16 cellular contexts compared by ENCODE assay signal in the genomic region with DNA sequence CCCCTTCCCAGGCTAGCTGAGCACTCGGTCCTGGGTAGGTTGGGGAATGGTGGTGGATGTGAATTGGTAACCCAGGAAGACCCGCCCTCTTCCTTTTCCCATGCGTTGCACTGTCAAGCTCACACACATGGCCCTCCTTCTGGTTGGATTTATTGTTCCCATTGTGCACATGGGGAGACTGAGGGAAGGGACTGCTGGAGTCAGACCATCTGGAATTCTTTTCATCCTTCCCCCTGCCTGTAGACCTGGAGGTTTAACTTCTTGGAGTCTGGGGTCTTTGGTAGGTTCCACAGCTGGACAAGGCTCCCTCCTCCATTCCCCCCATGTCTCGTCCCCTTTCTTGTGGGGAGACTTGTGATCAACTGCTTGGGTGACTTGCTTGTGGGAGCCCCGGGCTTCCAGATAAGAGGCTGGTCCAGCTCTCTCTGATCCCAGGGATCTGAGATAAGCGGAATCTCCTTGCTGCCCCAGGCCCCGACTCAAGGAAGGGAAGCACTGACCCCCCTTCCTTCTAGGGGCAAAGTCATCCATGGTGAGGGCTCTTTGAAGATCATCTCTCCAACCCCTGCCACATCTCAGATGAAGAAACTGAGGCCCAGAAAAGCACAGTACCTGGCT. TPM values are rescaled to one million over a fixed set of nuclear protein-coding genes. Genes with fewer than 3 reads are reported as not detected.
DNase-seq lines count a peak whose midpoint lies in the region; ATAC-seq and TF ChIP-seq lines count a peak whose summit lies in the region.
"Had no signal": no experiment of that assay in that cellular context is flagged by ENCODE, and none has a peak within 500 bp of the region (broad histone marks: within the 10 kb centered on the region; RNA-seq: fewer than 3 reads in every experiment).

No MANE protein-coding gene starts in this region.

- H3K36me3 Mint-ChIP-seq in type B pancreatic cell = peaks cover 7% of the 10 kb centered on the region
- H3K36me3 Mint-ChIP-seq: naive thymus-derived CD8-positive, alpha-beta T cell had no signal

- no peak overlapping the region for H3K4ac ChIP-seq in mesendoderm (ENCODE audit: low read depth, low read length)

- H3K9ac ChIP-seq in HUES6 (ENCODE audit: low read length) (peak overlapping the region; percentile 93), colonic mucosa (ENCODE audit: low read depth in 2 of 2, low read length in 2 of 2) (peak overlapping the region in 1 of 2 donors; percentile 88), mesendoderm (ENCODE audit: low read length) (peak overlapping the region; percentile 34)

- H3K4me1 ChIP-seq in HUES6 (ENCODE audit: control insufficient read depth, insufficient read depth, low read length) (peaks cover 67% of the 10 kb centered on the region), colonic mucosa (peaks cover 31% of the 10 kb centered on the region), mesendoderm (ENCODE audit: control insufficient read depth, low read depth, low read length) (peaks cover 44% of the 10 kb centered on the region)

- no peak overlapping the region for H4K8ac ChIP-seq in mesendoderm (ENCODE audit: low read depth, low read length)

- intact Hi-C loops in colonic mucosa (cut with DNase I) = no loop called here

- peaks cover 41% of the 10 kb centered on the region for H3K79me2 ChIP-seq in mesendoderm (ENCODE audit: control insufficient read depth, insufficient read depth, low read length)

- H3K9me3 ChIP-seq in HUES6 (ENCODE audit: control insufficient read depth, insufficient read depth, low read depth, low read length) = no peaks in the 10 kb centered on the region
- H3K9me3 ChIP-seq in colonic mucosa = no peaks in the 10 kb centered on the region
- H3K9me3 ChIP-seq: upper lobe of right lung had no signal

- peak overlapping the region; percentile 67 for H3K56ac ChIP-seq in mesendoderm (ENCODE audit: low read length)

- H3K27ac ChIP-seq in HUES6 (ENCODE audit: low read depth, low read length) (peak overlapping the region; percentile 97; the same call in 1 of the 2 replicates), colonic mucosa (peak overlapping the region; percentile 91), mesendoderm (ENCODE audit: low read depth, low read length) (peak overlapping the region; percentile 77)
- H3K27ac ChIP-seq: HL-60 had no signal

- peak overlapping the region; percentile 100 for H3K27ac Mint-ChIP-seq in type B pancreatic cell
- H3K27ac Mint-ChIP-seq: activated naive CD8-positive, alpha-beta T cell treated with anti-CD3 and anti-CD28 coated beads, Interleukin-2, amount 50 U/mL, for 24 hours had no signal

- H3K4me1 Mint-ChIP-seq in type B pancreatic cell (ENCODE audit: unreplicated experiment) = peaks cover 53% of the 10 kb centered on the region

- no peaks in the 10 kb centered on the region for H3K36me3 ChIP-seq in HUES6 (ENCODE audit: control insufficient read depth, insufficient read depth, low read length)
- H3K36me3 ChIP-seq in colonic mucosa = no peaks in the 10 kb centered on the region
- no peaks in the 10 kb centered on the region for H3K36me3 ChIP-seq in mesendoderm (ENCODE audit: control insufficient read depth, insufficient read depth, low read length)
- H3K36me3 ChIP-seq: upper lobe of right lung had no signal

- peak overlapping the region; percentile 87 for H3K4me3 Mint-ChIP-seq in type B pancreatic cell
- H3K4me3 Mint-ChIP-seq: activated naive CD8-positive, alpha-beta T cell treated with anti-CD3 and anti-CD28 coated beads, Interleukin-2, amount 50 U/mL, for 24 hours; naive thymus-derived CD8-positive, alpha-beta T cell had no signal

- DNase-seq in colonic mucosa (no peak), mesendoderm (peak; percentile 82), type B pancreatic cell (ENCODE audit: extremely low spot score, unreplicated experiment) (no peak), medulla oblongata (ENCODE audit: extremely low spot score) (no peak)
- DNase-seq: activated CD4-positive, alpha-beta T cell treated with anti-CD3 and anti-CD28 coated beads, Interleukin-2, amount 50 U/mL, for 1 hour; activated naive CD8-positive, alpha-beta T cell treated with anti-CD3 and anti-CD28 coated beads, Interleukin-2, amount 50 U/mL, for 24 hours; activated T-cell treated with anti-CD3 and anti-CD28 coated beads, Interleukin-2, amount 50 U/mL, for 48 hours; glutamatergic neuron; Kasumi-1; naive thymus-derived CD8-positive, alpha-beta T cell; NCI-H1417; upper lobe of right lung had no signal

- ATAC-seq in HG02623 (IDR thresholded peaks at IDR 0.05; ENCODE audit: unreplicated experiment) (no peak), HG03457 (IDR thresholded peaks at IDR 0.05; ENCODE audit: unreplicated experiment) (no peak)
- ATAC-seq: activated naive CD8-positive, alpha-beta T cell treated with anti-CD3 and anti-CD28 coated beads, Interleukin-2, amount 50 U/mL, for 24 hours; naive thymus-derived CD8-positive, alpha-beta T cell had no signal

- H3K27me3 ChIP-seq in HUES6 (ENCODE audit: control insufficient read depth, insufficient read depth, low read length) (no peaks in the 10 kb centered on the region), colonic mucosa (no peaks in the 10 kb centered on the region), mesendoderm (ENCODE audit: insufficient read depth, low read length, poor library complexity) (no peaks in the 10 kb centered on the region)
- H3K27me3 ChIP-seq: upper lobe of right lung had no signal

- no peak overlapping the region for H2BK15ac ChIP-seq in mesendoderm (replicated peaks; ENCODE audit: low read depth)

- H3K4me3 ChIP-seq in HUES6 (ENCODE audit: low read depth, low read length) (no peak overlapping the region), colonic mucosa (no peak overlapping the region), mesendoderm (ENCODE audit: low read length) (no peak overlapping the region)
- H3K4me3 ChIP-seq: upper lobe of right lung had no signal

- peak overlapping the region; percentile 76 for H2BK5ac ChIP-seq in mesendoderm (ENCODE audit: low read length)

- no peak overlapping the region for H3K23ac ChIP-seq in mesendoderm (ENCODE audit: low read length)

- H2AK5ac ChIP-seq in mesendoderm (ENCODE audit: low read length) = peak overlapping the region; percentile 44

- peak overlapping the region; percentile 12 for H4K5ac ChIP-seq in mesendoderm (ENCODE audit: low read length)

- no peaks in the 10 kb centered on the region for H3K27me3 Mint-ChIP-seq in type B pancreatic cell

- peak overlapping the region; percentile 22 for H3K18ac ChIP-seq in mesendoderm (ENCODE audit: low read length)

- TF ChIP-seq CTCF in colonic mucosa (IDR thresholded peaks at IDR 0.05) = no peak
- no peak for TF ChIP-seq CTCF in type B pancreatic cell (conservative IDR thresholded peaks at IDR 0.05)

- H3K4me2 ChIP-seq in mesendoderm (ENCODE audit: low read length) = no peak overlapping the region

- H2BK120ac ChIP-seq in mesendoderm (ENCODE audit: low read depth, low read length) = no peak overlapping the region

- H3K79me1 ChIP-seq in mesendoderm (ENCODE audit: low read length) = peaks cover 13% of the 10 kb centered on the region

- H3K9me3 Mint-ChIP-seq in type B pancreatic cell = no peaks in the 10 kb centered on the region
- H3K9me3 Mint-ChIP-seq: activated naive CD8-positive, alpha-beta T cell treated with anti-CD3 and anti-CD28 coated beads, Interleukin-2, amount 50 U/mL, for 24 hours; naive thymus-derived CD8-positive, alpha-beta T cell had no signal

- WGBS in mesendoderm (ENCODE audit: extremely low coverage, insufficient coverage, low lambda C conversion rate) = no CpG with 5 or more reads among the region's 7 CpGs

RNA-seq across cellular contexts. Expression of a gene that starts 55.7 kb away (rescaled TPM):
- total RNA-seq in colonic mucosa (10 to 100 TPM in 1 of 2 donors, 1 to 10 TPM in 1; 6.6 to 10.6 TPM), type B pancreatic cell (ENCODE audit: low replicate concordance) (1.2 and 1.3 TPM in 2 replicates)
- 0.11 TPM for polyA plus RNA-seq in mesendoderm (2013, experiment 1 of 2)
- 0.06 TPM for polyA plus RNA-seq in mesendoderm (2013, experiment 2 of 2)
- total RNA-seq: naive thymus-derived CD8-positive, alpha-beta T cell had no signal
- polyA plus RNA-seq: naive thymus-derived CD8-positive, alpha-beta T cell had no signal

RNA-seq across cellular contexts. Expression of a gene that starts 58.9 kb away (rescaled TPM):
- 100 to 1,000 TPM in 1 of 2 donors, 10 to 100 TPM in 1; 60.2 to 116 TPM for total RNA-seq in colonic mucosa
- 217 TPM for polyA plus RNA-seq in mesendoderm (2013, experiment 1 of 2)
- 220 TPM for polyA plus RNA-seq in mesendoderm (2013, experiment 2 of 2)
- 83.7 and 103 TPM in 2 replicates for total RNA-seq in type B pancreatic cell (ENCODE audit: low replicate concordance)

RNA-seq across cellular contexts. Expression of a gene that starts 59.2 kb away (rescaled TPM):
- total RNA-seq in colonic mucosa (10 to 100 TPM; 19.0 to 24.9 TPM), type B pancreatic cell (ENCODE audit: low replicate concordance) (27.0 and 53.8 TPM in 2 replicates)
- polyA plus RNA-seq in mesendoderm (2013, experiment 1 of 2) = 15.2 TPM
- 15.5 TPM for polyA plus RNA-seq in mesendoderm (2013, experiment 2 of 2)
